In the genomic region with DNA sequence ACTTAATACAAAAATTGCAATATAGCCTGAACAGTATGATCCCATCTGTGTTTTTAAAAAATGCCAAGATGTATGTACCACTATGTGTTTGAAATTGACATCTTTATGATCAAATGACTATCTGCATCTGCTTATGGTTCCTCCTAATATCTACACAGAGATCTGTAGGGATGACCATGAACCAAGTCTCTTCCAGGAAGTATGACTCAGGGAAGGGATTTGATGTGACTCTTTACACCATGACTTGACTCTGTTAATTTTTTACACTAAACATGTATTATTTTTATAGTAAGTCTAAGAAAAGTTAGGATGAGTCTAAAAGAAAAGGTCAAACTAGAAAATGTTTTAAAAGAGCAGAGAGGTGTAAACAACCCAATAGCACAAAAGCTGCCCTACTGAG, we compare ENCODE assay signal across 25 cellular contexts.
A peak's percentile ranks its signal among the peaks of the same experiment; 100 is the strongest.
DNase-seq lines count a peak whose midpoint lies in the region; ATAC-seq, FAIRE-seq and TF ChIP-seq lines count a peak whose summit lies in the region.
"Had no signal": no experiment of that assay in that cellular context is flagged by ENCODE, and none has a peak within 500 bp of the region (broad histone marks: within the 10 kb centered on the region; RNA-seq: fewer than 3 reads in every experiment).

No MANE protein-coding gene starts in this region.

- in situ Hi-C loops in K562 (cut with MboI): no loop called here

- H3K4me3 Mint-ChIP-seq in activated CD4-positive, alpha-beta memory T cell treated with anti-CD3 and anti-CD28 coated beads for 36 hours: no peak overlapping the region
- no peak overlapping the region for H3K4me3 Mint-ChIP-seq in activated CD4-positive, alpha-beta memory T cell treated with anti-CD3 and anti-CD28 coated beads, Interleukin-2, amount 10 ng/mL, durations not matched to agents 7 days and 5 days
- no peak overlapping the region for H3K4me3 Mint-ChIP-seq in natural killer cell
- H3K4me3 Mint-ChIP-seq: CD8-positive, alpha-beta T cell; T-cell had no signal

- POLR2A ChIA-PET in activated CD4-positive, alpha-beta memory T cell treated with anti-CD3 and anti-CD28 coated beads for 36 hours (lab: Charles Lee): interaction anchor here (0.8 kb wide), 1 partner anchor 14 kb away, joined by 3 read pairs; no protein-coding TSS in a partner anchor
- POLR2A ChIA-PET in activated CD4-positive, alpha-beta memory T cell treated with anti-CD3 and anti-CD28 coated beads, Interleukin-2, amount 10 ng/mL, durations not matched to agents 7 days and 5 days (lab: Charles Lee): no interaction called here
- POLR2A ChIA-PET in K562 (lab: Yijun Ruan, JAX): no interaction called here
- POLR2A ChIA-PET in HEK293T (lab: Yijun Ruan, JAX): no interaction called here

- no peak for TF ChIP-seq CTCF in K562 (IDR thresholded peaks at IDR 0.05 in 2 of 3, conservative IDR thresholded peaks at IDR 0.05 in 1 of 3; ENCODE audit: insufficient read depth in 2 of 3, low read depth in 1 of 3, low read length in 3 of 3)
- TF ChIP-seq CTCF in natural killer cell (IDR thresholded peaks at IDR 0.05): no peak
- TF ChIP-seq CTCF in Peyer's patch (IDR thresholded peaks at IDR 0.05): no peak

- no peak for DNase-seq in activated CD4-positive, alpha-beta memory T cell treated with anti-CD3 and anti-CD28 coated beads for 36 hours
- no peak for DNase-seq in activated CD4-positive, alpha-beta memory T cell treated with anti-CD3 and anti-CD28 coated beads, Interleukin-2, amount 10 ng/mL, durations not matched to agents 7 days and 5 days
- peak; percentile 4 for DNase-seq in HCEC 1CT
- DNase-seq in K562 (ENCODE audit: extremely low read depth in 1 of 4, low spot score in 3 of 4): no peak
- no peak for DNase-seq in natural killer cell
- DNase-seq in activated naive CD4-positive, alpha-beta T cell treated with Interleukin-2 at 50 U/mL for 16 hours: no peak
- DNase-seq in Peyer's patch: no peak
- DNase-seq in HEK293T (ENCODE audit: extremely low spot score): no peak
- DNase-seq: activated CD8-positive, alpha-beta memory T cell treated with anti-CD3 and anti-CD28 coated beads for 24 hours; activated effector memory CD4-positive, alpha-beta T cell treated with anti-CD3 and anti-CD28 coated beads, Interleukin-2, amount 50 U/mL, for 16 hours; amniotic stem cell; CD8-positive, alpha-beta T cell; central memory CD4-positive, alpha-beta T cell; KG1; left ventricle myocardium superior; NCI-H1105 treated with DMSO at 0.1 percent for 48 hours; NCI-H2081 treated with DMSO at 0.1 percent for 48 hours; NCI-H510A treated with DMSO at 0.1 percent for 48 hours; retina; stimulated activated CD4-positive, alpha-beta T cell treated with anti-CD3 and anti-CD28 coated beads, Interleukin-12 subunit alpha, Interleukin-12 subunit beta, amount 100 ng/mL, for 4 hours; stimulated activated CD8-positive, alpha-beta memory T cell treated with anti-CD3 and anti-CD28 coated beads, Interleukin-4, amount 100 ng/mL, for 48 hours; T-cell; WERI-Rb-1 had no signal

- no peak for TF ChIP-seq EP300 in K562 (IDR thresholded peaks at IDR 0.05; ENCODE audit: low read length)

- H3K9me3 ChIP-seq in K562 (replicated peaks; ENCODE audit: control insufficient read depth, insufficient read depth, low read depth, low read length): no peaks in the 10 kb centered on the region
- H3K9me3 ChIP-seq in Peyer's patch: no peaks in the 10 kb centered on the region
- H3K9me3 ChIP-seq: esophagus muscularis mucosa, suprapubic skin had no signal

- H3K4me1 ChIP-seq in K562 (replicated peaks in 1 of 2; ENCODE audit: control insufficient read depth in 2 of 2, insufficient read depth in 2 of 2, low read length in 2 of 2): no peaks in the 10 kb centered on the region; a peak in 1 of 5 replicates
- H3K4me1 ChIP-seq in Peyer's patch: no peaks in the 10 kb centered on the region
- H3K4me1 ChIP-seq: suprapubic skin had no signal

- no peak overlapping the region for H3K4me2 ChIP-seq in K562 (ENCODE audit: insufficient read depth, low read length)

- CTCF ChIA-PET in activated CD4-positive, alpha-beta memory T cell treated with anti-CD3 and anti-CD28 coated beads for 36 hours (lab: Charles Lee): no interaction called here
- CTCF ChIA-PET in activated CD4-positive, alpha-beta memory T cell treated with anti-CD3 and anti-CD28 coated beads, Interleukin-2, amount 10 ng/mL, durations not matched to agents 7 days and 5 days (lab: Charles Lee): no interaction called here
- CTCF ChIA-PET in K562 (lab: Yijun Ruan, JAX; ENCODE audit: low intra/inter-chr PET ratio): no interaction called here
- CTCF ChIA-PET in HEK293T (lab: Yijun Ruan, JAX): no interaction called here

- no peak for FAIRE-seq in K562 (lab: Jason Lieb, UNC)

- H3K27me3 ChIP-seq in K562 (ENCODE audit: control insufficient read depth in 2 of 2, insufficient read depth in 2 of 2, low read length in 2 of 2) (peaks cover 0 to 3% of the 10 kb centered on the region in 2 experiments; a peak in 1 of 5 replicates), Peyer's patch (no peaks in the 10 kb centered on the region)
- H3K27me3 ChIP-seq: suprapubic skin had no signal

- H3K36me3 Mint-ChIP-seq in activated CD4-positive, alpha-beta memory T cell treated with anti-CD3 and anti-CD28 coated beads for 36 hours: peaks cover 5% of the 10 kb centered on the region
- peaks cover 17% of the 10 kb centered on the region for H3K36me3 Mint-ChIP-seq in activated CD4-positive, alpha-beta memory T cell treated with anti-CD3 and anti-CD28 coated beads, Interleukin-2, amount 10 ng/mL, durations not matched to agents 7 days and 5 days (ENCODE audit: low read depth)
- no peaks in the 10 kb centered on the region for H3K36me3 Mint-ChIP-seq in natural killer cell

- TF ChIP-seq POLR2A in K562 (conservative IDR thresholded peaks at IDR 0.05): no peak
- TF ChIP-seq POLR2A in Peyer's patch (IDR thresholded peaks at IDR 0.05): no peak

- H3K79me2 ChIP-seq in K562 (ENCODE audit: control insufficient read depth, insufficient read depth, low read length): no peaks in the 10 kb centered on the region

- no peak for ATAC-seq in K562
- no peak for ATAC-seq in natural killer cell
- ATAC-seq: CD8-positive, alpha-beta T cell; left ventricle myocardium superior; T-cell had no signal

- intact Hi-C loops in activated CD4-positive, alpha-beta memory T cell treated with anti-CD3 and anti-CD28 coated beads for 36 hours (cut with micrococcal nuclease): loop anchor here (5.0 kb wide), 1 partner anchor 41 kb away; no protein-coding TSS in a partner anchor
- intact Hi-C loops in K562 (cut with micrococcal nuclease): no loop called here
- intact Hi-C loops in natural killer cell (cut with micrococcal nuclease): no loop called here

- no peak overlapping the region for H3K27ac ChIP-seq in K562 (ENCODE audit: extremely low read depth, low read depth, low read length)
- H3K27ac ChIP-seq in Peyer's patch: no peak overlapping the region
- H3K27ac ChIP-seq: esophagus muscularis mucosa, suprapubic skin, WERI-Rb-1 had no signal

- H4K20me1 ChIP-seq in K562 (replicated peaks; ENCODE audit: control insufficient read depth, insufficient read depth, low read length): no peaks in the 10 kb centered on the region; the same call in 1 of the 2 replicates

- BruUV-seq in K562 (replicated peaks; lab: Mats Ljungman, UMichigan): no TSS peak

- no peak overlapping the region for H2AFZ ChIP-seq in K562 (ENCODE audit: low read depth, low read length)

- no peak overlapping the region for H3K9ac ChIP-seq in K562 (ENCODE audit: insufficient read depth in 1 of 2, low read depth in 2 of 2, low read length in 2 of 2)

- no peaks in the 10 kb centered on the region for H3K9me3 Mint-ChIP-seq in activated CD4-positive, alpha-beta memory T cell treated with anti-CD3 and anti-CD28 coated beads for 36 hours
- H3K9me3 Mint-ChIP-seq in activated CD4-positive, alpha-beta memory T cell treated with anti-CD3 and anti-CD28 coated beads, Interleukin-2, amount 10 ng/mL, durations not matched to agents 7 days and 5 days: no peaks in the 10 kb centered on the region
- H3K9me3 Mint-ChIP-seq in natural killer cell: no peaks in the 10 kb centered on the region
- H3K9me3 Mint-ChIP-seq: CD8-positive, alpha-beta T cell; T-cell had no signal

- no peaks in the 10 kb centered on the region for H3K9me1 ChIP-seq in K562 (ENCODE audit: control insufficient read depth, insufficient read depth, low read length)

- H3K27me3 Mint-ChIP-seq in activated CD4-positive, alpha-beta memory T cell treated with anti-CD3 and anti-CD28 coated beads for 36 hours: no peaks in the 10 kb centered on the region
- H3K27me3 Mint-ChIP-seq in activated CD4-positive, alpha-beta memory T cell treated with anti-CD3 and anti-CD28 coated beads, Interleukin-2, amount 10 ng/mL, durations not matched to agents 7 days and 5 days: no peaks in the 10 kb centered on the region
- H3K27me3 Mint-ChIP-seq in natural killer cell (ENCODE audit: low read depth in 2 of 2): no peaks in the 10 kb centered on the region

- H3K4me1 Mint-ChIP-seq in activated CD4-positive, alpha-beta memory T cell treated with anti-CD3 and anti-CD28 coated beads for 36 hours (ENCODE audit: low read depth): peaks cover 66% of the 10 kb centered on the region
- peaks cover 40% of the 10 kb centered on the region for H3K4me1 Mint-ChIP-seq in activated CD4-positive, alpha-beta memory T cell treated with anti-CD3 and anti-CD28 coated beads, Interleukin-2, amount 10 ng/mL, durations not matched to agents 7 days and 5 days
- H3K4me1 Mint-ChIP-seq in natural killer cell: peaks cover 53 to 66% of the 10 kb centered on the region in 2 donors

- peak overlapping the region; percentile 64 for H3K27ac Mint-ChIP-seq in activated CD4-positive, alpha-beta memory T cell treated with anti-CD3 and anti-CD28 coated beads for 36 hours
- no peak overlapping the region for H3K27ac Mint-ChIP-seq in activated CD4-positive, alpha-beta memory T cell treated with anti-CD3 and anti-CD28 coated beads, Interleukin-2, amount 10 ng/mL, durations not matched to agents 7 days and 5 days
- peak overlapping the region; percentile 51 to 71 for H3K27ac Mint-ChIP-seq in natural killer cell

- no peak for TF ChIP-seq RAD21 in K562 (CRISPR knock-in tag; conservative IDR thresholded peaks at IDR 0.05 in 1 of 2, IDR thresholded peaks at IDR 0.05 in 1 of 2)

- H3K4me3 ChIP-seq in K562 (no peak overlapping the region), Peyer's patch (no peak overlapping the region)
- H3K4me3 ChIP-seq: esophagus muscularis mucosa, suprapubic skin had no signal

- no peaks in the 10 kb centered on the region for H3K36me3 ChIP-seq in K562 (ENCODE audit: control insufficient read depth, insufficient read depth, low read length)
- no peaks in the 10 kb centered on the region for H3K36me3 ChIP-seq in Peyer's patch
- H3K36me3 ChIP-seq: esophagus muscularis mucosa, suprapubic skin, WERI-Rb-1 had no signal

TF ChIP-seq in HEK293T, 16 proteins besides CTCF, POLR2A, EP300 and RAD21 (continues in another document):
- no peak for TF ChIP-seq FOXK2 (IDR thresholded peaks at IDR 0.05)
- no peak for TF ChIP-seq LEF1 (IDR thresholded peaks at IDR 0.05; ENCODE audit: borderline replicate concordance)
- TF ChIP-seq ARNT (IDR thresholded peaks at IDR 0.05): no peak
- no peak for TF ChIP-seq NFRKB (IDR thresholded peaks at IDR 0.05)
- no peak for TF ChIP-seq ELF4 (IDR thresholded peaks at IDR 0.05)
- no peak for TF ChIP-seq FOXM1 (IDR thresholded peaks at IDR 0.05; ENCODE audit: borderline replicate concordance)
- no peak for TF ChIP-seq L3MBTL2 (conservative IDR thresholded peaks at IDR 0.05)
- TF ChIP-seq FOXA1 (IDR thresholded peaks at IDR 0.05): no peak
- no peak for TF ChIP-seq ZNF384 (IDR thresholded peaks at IDR 0.05)
- TF ChIP-seq SP1 (IDR thresholded peaks at IDR 0.05): no peak
